1 cellular context compared by ENCODE assay signal in the genomic region with DNA sequence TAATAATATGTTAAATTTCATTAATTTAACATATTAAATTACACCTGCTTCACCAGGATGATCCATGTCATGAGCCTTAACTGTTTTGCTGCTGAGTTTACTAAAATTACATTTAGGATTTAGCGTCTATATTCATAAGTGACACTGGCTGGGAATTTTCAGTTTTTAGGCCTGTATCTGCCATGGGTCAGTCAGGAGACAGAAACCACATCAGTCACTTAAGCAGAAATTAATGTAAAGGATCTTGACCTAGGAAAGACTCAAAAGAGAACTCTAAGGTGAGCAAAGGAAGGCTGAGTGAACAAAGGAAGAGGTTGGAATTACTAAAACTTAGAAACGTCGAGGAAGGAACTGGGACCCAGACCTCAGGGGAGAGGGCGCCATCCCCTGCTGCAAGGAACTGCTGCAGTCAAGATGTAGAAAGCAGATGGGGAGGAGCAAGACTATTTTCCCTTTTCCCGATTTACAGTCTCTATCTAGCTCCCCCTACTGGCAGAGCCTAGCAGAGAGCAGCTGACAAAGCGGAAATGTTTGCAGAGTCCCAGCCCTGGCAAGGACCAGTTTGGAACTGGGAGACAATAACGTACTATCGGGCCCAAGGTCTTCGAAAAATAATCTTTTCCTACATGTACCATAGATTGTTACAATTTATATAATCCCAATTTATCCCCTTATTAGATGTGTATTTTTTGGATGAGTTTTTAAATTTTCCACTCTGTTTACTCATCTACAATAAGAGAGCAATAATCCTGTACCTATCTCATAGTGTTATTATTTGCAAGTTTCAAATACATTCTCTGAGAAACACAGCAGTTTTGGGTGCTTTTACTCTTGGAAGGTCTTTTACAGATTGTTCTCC.
A peak's percentile ranks its signal among the peaks of the same experiment; 100 is the strongest.
TF ChIP-seq lines count a peak whose summit lies in the region.

No MANE protein-coding gene starts in this region.

TF ChIP-seq in neural cell, 6 proteins besides CTCF, POLR2A, EP300 and RAD21:
- TF ChIP-seq, protein P1, sequence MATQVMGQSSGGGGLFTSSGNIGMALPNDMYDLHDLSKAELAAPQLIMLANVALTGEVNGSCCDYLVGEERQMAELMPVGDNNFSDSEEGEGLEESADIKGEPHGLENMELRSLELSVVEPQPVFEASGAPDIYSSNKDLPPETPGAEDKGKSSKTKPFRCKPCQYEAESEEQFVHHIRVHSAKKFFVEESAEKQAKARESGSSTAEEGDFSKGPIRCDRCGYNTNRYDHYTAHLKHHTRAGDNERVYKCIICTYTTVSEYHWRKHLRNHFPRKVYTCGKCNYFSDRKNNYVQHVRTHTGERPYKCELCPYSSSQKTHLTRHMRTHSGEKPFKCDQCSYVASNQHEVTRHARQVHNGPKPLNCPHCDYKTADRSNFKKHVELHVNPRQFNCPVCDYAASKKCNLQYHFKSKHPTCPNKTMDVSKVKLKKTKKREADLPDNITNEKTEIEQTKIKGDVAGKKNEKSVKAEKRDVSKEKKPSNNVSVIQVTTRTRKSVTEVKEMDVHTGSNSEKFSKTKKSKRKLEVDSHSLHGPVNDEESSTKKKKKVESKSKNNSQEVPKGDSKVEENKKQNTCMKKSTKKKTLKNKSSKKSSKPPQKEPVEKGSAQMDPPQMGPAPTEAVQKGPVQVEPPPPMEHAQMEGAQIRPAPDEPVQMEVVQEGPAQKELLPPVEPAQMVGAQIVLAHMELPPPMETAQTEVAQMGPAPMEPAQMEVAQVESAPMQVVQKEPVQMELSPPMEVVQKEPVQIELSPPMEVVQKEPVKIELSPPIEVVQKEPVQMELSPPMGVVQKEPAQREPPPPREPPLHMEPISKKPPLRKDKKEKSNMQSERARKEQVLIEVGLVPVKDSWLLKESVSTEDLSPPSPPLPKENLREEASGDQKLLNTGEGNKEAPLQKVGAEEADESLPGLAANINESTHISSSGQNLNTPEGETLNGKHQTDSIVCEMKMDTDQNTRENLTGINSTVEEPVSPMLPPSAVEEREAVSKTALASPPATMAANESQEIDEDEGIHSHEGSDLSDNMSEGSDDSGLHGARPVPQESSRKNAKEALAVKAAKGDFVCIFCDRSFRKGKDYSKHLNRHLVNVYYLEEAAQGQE (IDR thresholded peaks at IDR 0.05; ENCODE audit: borderline replicate concordance), result no peak
- TF ChIP-seq SMC3 (conservative IDR thresholded peaks at IDR 0.05; ENCODE audit: poor library complexity) (peak; percentile 28), MXI1 (conservative IDR thresholded peaks at IDR 0.05; ENCODE audit: poor library complexity, severe bottlenecking) (no peak)
